11 cellular contexts compared by ENCODE assay signal in the genomic region with DNA sequence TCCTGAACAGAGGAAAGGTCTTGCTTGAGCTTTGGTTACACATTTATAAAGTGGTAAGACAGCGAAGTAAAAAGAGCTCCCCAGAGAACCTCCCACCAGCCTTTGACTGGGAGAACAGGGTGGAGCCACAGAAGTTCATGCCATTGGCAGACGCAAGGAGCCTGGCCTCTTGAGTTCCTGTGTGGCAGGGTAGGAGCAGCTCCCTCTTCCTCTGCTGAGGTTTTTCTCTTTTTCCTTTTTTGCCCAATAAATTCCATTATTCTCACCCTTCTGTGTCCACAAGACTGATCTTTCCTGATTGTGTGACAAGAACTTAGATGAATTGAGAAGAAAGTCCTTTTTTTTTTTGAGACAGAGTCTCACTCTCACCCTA. TPM values are rescaled to one million over a fixed set of nuclear protein-coding genes. Genes with fewer than 3 reads are reported as not detected.
DNase-seq lines count a peak whose midpoint lies in the region; ATAC-seq, FAIRE-seq and TF ChIP-seq lines count a peak whose summit lies in the region.
"Had no signal": no experiment of that assay in that cellular context is flagged by ENCODE, and none has a peak within 500 bp of the region (broad histone marks: within the 10 kb centered on the region; RNA-seq: fewer than 3 reads in every experiment).

No MANE protein-coding gene starts in this region.

- H4K91ac ChIP-seq in neuronal stem cell (ENCODE audit: low read depth, low read length, poor library complexity): no peak overlapping the region

- DNase-seq in left lung: no peak
- peak; percentile 35 to 48 for DNase-seq in stimulated activated CD8-positive, alpha-beta memory T cell treated with anti-CD3 and anti-CD28 coated beads, Interleukin-7, amount 100 ng/mL, for 4 hours (ENCODE audit: low read depth in 2 of 2)
- DNase-seq in DMS153 treated with DMSO at 0.1 percent for 48 hours (lab: John Stamatoyannopoulos, UW; ENCODE audit: unreplicated experiment): no peak
- no peak for DNase-seq in neuronal stem cell (ENCODE audit: low spot score)
- DNase-seq in GM12892 (ENCODE audit: insufficient read length): no peak
- DNase-seq: glutamatergic neuron, pancreas had no signal

- H2AFZ ChIP-seq in neuronal stem cell (ENCODE audit: low read length): no peak overlapping the region

- no peak overlapping the region for H3K14ac ChIP-seq in neuronal stem cell (ENCODE audit: low read length)

- H2BK15ac ChIP-seq in neuronal stem cell (ENCODE audit: low read length): no peak overlapping the region

- H3K4me1 ChIP-seq in left lung (peaks cover 3 to 11% of the 10 kb centered on the region in 2 donors), neuronal stem cell (ENCODE audit: control insufficient read depth in 2 of 2, insufficient read depth in 1 of 2, low read depth in 1 of 2, low read length in 2 of 2) (peaks cover 0 to 2% of the 10 kb centered on the region in 2 donors)

- FAIRE-seq in GM12892 (lab: Jason Lieb, UNC): no peak
- FAIRE-seq: H54, pancreas had no signal

- H3K36me3 ChIP-seq in left lung (peaks cover 0 to 6% of the 10 kb centered on the region in 2 donors), neuronal stem cell (replicated peaks in 1 of 2; ENCODE audit: control insufficient read depth in 2 of 2, insufficient read depth in 2 of 2, low read length in 2 of 2) (peaks cover 1 to 8% of the 10 kb centered on the region in 2 donors)
- H3K36me3 ChIP-seq: pancreas had no signal

- WGBS in neuronal stem cell (ENCODE audit: extremely low coverage in 2 of 2, insufficient read length in 2 of 2, insufficient replicate concordance in 1 of 2), 2 donors: no CpG with 5 or more reads among the region's 2 CpGs

- H3K23ac ChIP-seq in neuronal stem cell (ENCODE audit: low read depth, low read length, poor library complexity): no peak overlapping the region

- peaks cover 58% of the 10 kb centered on the region for H3K36me3 Mint-ChIP-seq in activated T-helper 17 cell treated with anti-CD3 and anti-CD28 coated beads, Interleukin-2, amount 50 U/mL, for 72 hours (ENCODE audit: low read depth)

- no peak overlapping the region for H3K4ac ChIP-seq in neuronal stem cell (ENCODE audit: low read length)

- H2BK5ac ChIP-seq in neuronal stem cell (ENCODE audit: low read length): no peak overlapping the region

- peaks cover 55% of the 10 kb centered on the region for H3K4me1 Mint-ChIP-seq in activated T-helper 17 cell treated with anti-CD3 and anti-CD28 coated beads, Interleukin-2, amount 50 U/mL, for 72 hours

- H3K9ac ChIP-seq in neuronal stem cell (ENCODE audit: low read depth, low read length, poor library complexity): no peak overlapping the region

- no peak overlapping the region for H2BK12ac ChIP-seq in neuronal stem cell (ENCODE audit: low read length)

- peaks cover 4% of the 10 kb centered on the region for H3K79me1 ChIP-seq in neuronal stem cell (ENCODE audit: low read depth, low read length)

- H3K27me3 ChIP-seq in left lung (no peaks in the 10 kb centered on the region), neuronal stem cell (ENCODE audit: control insufficient read depth in 3 of 3, insufficient read depth in 3 of 3, low read depth in 1 of 3, low read length in 3 of 3) (peaks cover 0 to 5% (median 0%) of the 10 kb centered on the region in 3 experiments)
- H3K27me3 ChIP-seq: pancreas had no signal

- H3K9me3 ChIP-seq in left lung (peaks cover 0 to 43% of the 10 kb centered on the region in 2 donors), neuronal stem cell (replicated peaks in 1 of 2; ENCODE audit: control insufficient read depth in 2 of 2, insufficient read depth in 1 of 2, low read depth in 1 of 2, low read length in 2 of 2) (peaks cover 9 to 16% of the 10 kb centered on the region in 2 donors)
- H3K9me3 ChIP-seq: pancreas had no signal

- no peak overlapping the region for H2AK5ac ChIP-seq in neuronal stem cell (ENCODE audit: low read depth, low read length)

- no peak overlapping the region for H3K18ac ChIP-seq in neuronal stem cell (ENCODE audit: low read length)

- intact Hi-C loops in left lung (cut with DNase I): no loop called here

- ATAC-seq in activated T-helper 17 cell treated with anti-CD3 and anti-CD28 coated beads, Interleukin-2, amount 50 U/mL, for 72 hours (replicated peaks): peak; percentile 73
- ATAC-seq in left lung (peak; percentile 31), HG02610 (IDR thresholded peaks at IDR 0.05; ENCODE audit: unreplicated experiment) (no peak)
- ATAC-seq: pancreas had no signal

- no peak overlapping the region for H4K8ac ChIP-seq in neuronal stem cell (ENCODE audit: low read depth, low read length)

- H2BK120ac ChIP-seq in neuronal stem cell (ENCODE audit: low read depth, low read length): no peak overlapping the region

- TF ChIP-seq CTCF in VCaP (conservative IDR thresholded peaks at IDR 0.05): no peak
- TF ChIP-seq CTCF in left lung (IDR thresholded peaks at IDR 0.05): no peak

- H3K27ac ChIP-seq in VCaP: peak overlapping the region; percentile 92
- H3K27ac ChIP-seq in left lung: no peak overlapping the region
- no peak overlapping the region for H3K27ac ChIP-seq in neuronal stem cell (replicated peaks; ENCODE audit: low read length)
- H3K27ac ChIP-seq: pancreas had no signal

- no peak overlapping the region for H3K4me3 ChIP-seq in left lung
- H3K4me3 ChIP-seq in neuronal stem cell (ENCODE audit: low read length in 2 of 2): no peak overlapping the region
- H3K4me3 ChIP-seq: pancreas had no signal

- H3K27me3 Mint-ChIP-seq in activated T-helper 17 cell treated with anti-CD3 and anti-CD28 coated beads, Interleukin-2, amount 50 U/mL, for 72 hours: no peaks in the 10 kb centered on the region

- peak overlapping the region; percentile 80 for H3K4me3 Mint-ChIP-seq in activated T-helper 17 cell treated with anti-CD3 and anti-CD28 coated beads, Interleukin-2, amount 50 U/mL, for 72 hours

- H3K9me3 Mint-ChIP-seq in activated T-helper 17 cell treated with anti-CD3 and anti-CD28 coated beads, Interleukin-2, amount 50 U/mL, for 72 hours: peaks cover 4% of the 10 kb centered on the region

- TF ChIP-seq POLR2A in GM12892 (IDR thresholded peaks at IDR 0.05; ENCODE audit: low read depth, low read length): no peak

- no peak overlapping the region for H3K4me2 ChIP-seq in neuronal stem cell (ENCODE audit: insufficient read depth, low read length, poor library complexity, severe bottlenecking)

- peak overlapping the region; percentile 92 for H3K27ac Mint-ChIP-seq in activated T-helper 17 cell treated with anti-CD3 and anti-CD28 coated beads, Interleukin-2, amount 50 U/mL, for 72 hours

RNA-seq across cellular contexts. Expression of a gene that starts 4.3 kb away (rescaled TPM):
- 10 to 100 TPM; 26.6 to 33.0 TPM for total RNA-seq in activated T-helper 17 cell treated with anti-CD3 and anti-CD28 coated beads, Interleukin-2, amount 50 U/mL, for 72 hours
- 10 to 100 TPM; 10.6 to 13.7 TPM for total RNA-seq in left lung
- polyA plus RNA-seq in neuronal stem cell (2013, experiment 1 of 2): 9.2 TPM
- polyA plus RNA-seq in neuronal stem cell (2013, experiment 2 of 2): 9.8 TPM
- 13.3 TPM for polyA plus RNA-seq in GM12892 (2012; ENCODE audit: missing spikeins)

RNA-seq across cellular contexts. Expression of a gene that starts 51.5 kb away (rescaled TPM):
- not detected for total RNA-seq in activated T-helper 17 cell treated with anti-CD3 and anti-CD28 coated beads, Interleukin-2, amount 50 U/mL, for 72 hours
- not detected for total RNA-seq in left lung
- polyA plus RNA-seq in neuronal stem cell (2013, experiment 1 of 2): not detected
- polyA plus RNA-seq in neuronal stem cell (2013, experiment 2 of 2): not detected
- not detected for polyA plus RNA-seq in GM12892 (2012; ENCODE audit: missing spikeins)
- polyA plus RNA-seq: pancreas had no signal

Comparison
In these comparisons a context has a peak if more than half of its experiments do, and no peak if none do; other contexts are left out.
1. DNase-seq: peak in stimulated activated CD8-positive, alpha-beta memory T cell treated with anti-CD3 and anti-CD28 coated beads, Interleukin-7, amount 100 ng/mL, for 4 hours (2 of 2); none in left lung (0 of 2), DMS153 treated with DMSO at 0.1 percent for 48 hours (single experiment), neuronal stem cell (single experiment) and GM12892 (single experiment).